In genomic region chr17:21001111-21001812, GRCh38 we compare ENCODE assay signal across 10 cellular contexts. TPM values are rescaled to one million over a fixed set of nuclear protein-coding genes. Genes with fewer than 3 reads are reported as not detected.
DNase-seq lines count a peak whose midpoint lies in the region; ATAC-seq lines count a peak whose summit lies in the region.
"Had no signal": no experiment of that assay in that cellular context is flagged by ENCODE, and none has a peak within 500 bp of the region (broad histone marks: within the 10 kb centered on the region; RNA-seq: fewer than 3 reads in every experiment).

No MANE protein-coding gene starts in this region.

- H3K9ac ChIP-seq in mesenchymal stem cell (ENCODE audit: low read length) = peak overlapping the region; percentile 23
- H3K9ac ChIP-seq: parathyroid adenoma had no signal

- WGBS in mesenchymal stem cell = 87% methylated on average over 6 of the region's 7 CpGs

- H3K27me3 Mint-ChIP-seq in activated naive CD4-positive, alpha-beta T cell treated with anti-CD3 and anti-CD28 coated beads, Interleukin-2, amount 50 U/mL, for 24 hours = no peaks in the 10 kb centered on the region
- no peaks in the 10 kb centered on the region for H3K27me3 Mint-ChIP-seq in activated naive CD8-positive, alpha-beta T cell treated with anti-CD3 and anti-CD28 coated beads for 36 hours

- peaks cover 12% of the 10 kb centered on the region for H3K36me3 Mint-ChIP-seq in activated naive CD4-positive, alpha-beta T cell treated with anti-CD3 and anti-CD28 coated beads, Interleukin-2, amount 50 U/mL, for 24 hours
- H3K36me3 Mint-ChIP-seq in activated naive CD8-positive, alpha-beta T cell treated with anti-CD3 and anti-CD28 coated beads for 36 hours = peaks cover 24% of the 10 kb centered on the region

- H3K36me3 ChIP-seq in mesenchymal stem cell (ENCODE audit: control insufficient read depth in 1 of 2, insufficient read depth in 2 of 2, low read depth in 1 of 2, low read length in 2 of 2) = peaks cover 80 to 82% of the 10 kb centered on the region in 2 experiments

- no peak overlapping the region for H3K4me3 ChIP-seq in mesenchymal stem cell (ENCODE audit: insufficient read depth in 1 of 2, low read depth in 1 of 2, low read length in 2 of 2)
- H3K4me3 ChIP-seq: SJSA1 had no signal

- no peak overlapping the region for H2AK5ac ChIP-seq in mesenchymal stem cell (ENCODE audit: low read length, severe bottlenecking)

- peaks cover 27% of the 10 kb centered on the region for H3K79me1 ChIP-seq in mesenchymal stem cell (replicated peaks; ENCODE audit: low read length, poor library complexity, severe bottlenecking)

- H2BK120ac ChIP-seq in mesenchymal stem cell (ENCODE audit: low read depth, low read length) = no peak overlapping the region

- no peak overlapping the region for H3K4ac ChIP-seq in mesenchymal stem cell (ENCODE audit: low read depth in 1 of 2, low read length in 2 of 2)

- H3K4me1 Mint-ChIP-seq in activated naive CD4-positive, alpha-beta T cell treated with anti-CD3 and anti-CD28 coated beads, Interleukin-2, amount 50 U/mL, for 24 hours = peaks cover 41% of the 10 kb centered on the region
- peaks cover 30% of the 10 kb centered on the region for H3K4me1 Mint-ChIP-seq in activated naive CD8-positive, alpha-beta T cell treated with anti-CD3 and anti-CD28 coated beads for 36 hours

- no peaks in the 10 kb centered on the region for H3K9me3 Mint-ChIP-seq in activated naive CD4-positive, alpha-beta T cell treated with anti-CD3 and anti-CD28 coated beads, Interleukin-2, amount 50 U/mL, for 24 hours
- no peaks in the 10 kb centered on the region for H3K9me3 Mint-ChIP-seq in activated naive CD8-positive, alpha-beta T cell treated with anti-CD3 and anti-CD28 coated beads for 36 hours

- no peak overlapping the region for H4K8ac ChIP-seq in mesenchymal stem cell (ENCODE audit: low read length)

- H2BK5ac ChIP-seq in mesenchymal stem cell (ENCODE audit: low read depth, low read length, poor library complexity, severe bottlenecking) = no peak overlapping the region

- H2BK15ac ChIP-seq in mesenchymal stem cell (ENCODE audit: low read depth, poor library complexity, severe bottlenecking) = no peak overlapping the region

- no peak overlapping the region for H3K18ac ChIP-seq in mesenchymal stem cell (ENCODE audit: low read depth in 1 of 2, low read length in 2 of 2)

- ATAC-seq in HG02610 (IDR thresholded peaks at IDR 0.05; ENCODE audit: unreplicated experiment) = no peak

- H3K4me3 Mint-ChIP-seq in activated naive CD4-positive, alpha-beta T cell treated with anti-CD3 and anti-CD28 coated beads, Interleukin-2, amount 50 U/mL, for 24 hours = peak overlapping the region; percentile 1
- H3K4me3 Mint-ChIP-seq in activated naive CD8-positive, alpha-beta T cell treated with anti-CD3 and anti-CD28 coated beads for 36 hours = no peak overlapping the region

- no peak overlapping the region for H2BK12ac ChIP-seq in mesenchymal stem cell (ENCODE audit: low read length in 2 of 2)

- peaks cover 18% of the 10 kb centered on the region for H3K4me1 ChIP-seq in mesenchymal stem cell (ENCODE audit: control insufficient read depth, insufficient read depth, low read depth, low read length)

- H3K9me3 ChIP-seq in mesenchymal stem cell (ENCODE audit: control insufficient read depth, low read length) = no peaks in the 10 kb centered on the region
- H3K9me3 ChIP-seq: SJSA1 had no signal

- H3K4me2 ChIP-seq in mesenchymal stem cell (ENCODE audit: low read length, poor library complexity, severe bottlenecking) = no peak overlapping the region

- H3K27ac ChIP-seq in mesenchymal stem cell (ENCODE audit: low read length, poor library complexity, severe bottlenecking) (no peak overlapping the region), substantia nigra (ENCODE audit: low read depth, low read length, poor library complexity, severe bottlenecking) (peak overlapping the region; percentile 98)
- H3K27ac ChIP-seq: SJSA1 had no signal

- no peak overlapping the region for H2AFZ ChIP-seq in mesenchymal stem cell (ENCODE audit: low read depth, low read length)
- H2AFZ ChIP-seq: parathyroid adenoma had no signal

- H3K23ac ChIP-seq in mesenchymal stem cell (ENCODE audit: low read length in 2 of 2) = no peak overlapping the region

- H3K27ac Mint-ChIP-seq in activated naive CD4-positive, alpha-beta T cell treated with anti-CD3 and anti-CD28 coated beads, Interleukin-2, amount 50 U/mL, for 24 hours = peak overlapping the region; percentile 57
- peak overlapping the region; percentile 44 for H3K27ac Mint-ChIP-seq in activated naive CD8-positive, alpha-beta T cell treated with anti-CD3 and anti-CD28 coated beads for 36 hours

- DNase-seq in activated naive CD4-positive, alpha-beta T cell treated with Interleukin-2 at 50 U/mL for 16 hours = no peak
- DNase-seq in activated naive CD8-positive, alpha-beta T cell treated with anti-CD3 and anti-CD28 coated beads for 36 hours = no peak
- peak; percentile 35 for DNase-seq in mesenchymal stem cell
- peak in 16 of 49 donors; percentile 14 to 62 (median 31) for DNase-seq in substantia nigra (lab: John Stamatoyannopoulos, UW)
- DNase-seq in AG08396 (ENCODE audit: low spot score) = no peak
- no peak for DNase-seq in NOMO-1 treated with DMSO at 0.1 percent for 48 hours (lab: John Stamatoyannopoulos, UW; ENCODE audit: unreplicated experiment)

- H3K27me3 ChIP-seq in mesenchymal stem cell (ENCODE audit: control insufficient read depth in 1 of 2, insufficient read depth in 1 of 2, low read length in 2 of 2) = no peaks in the 10 kb centered on the region
- H3K27me3 ChIP-seq: SJSA1 had no signal

- H3K14ac ChIP-seq in mesenchymal stem cell (ENCODE audit: low read length in 2 of 2) = no peak overlapping the region

- H4K91ac ChIP-seq in mesenchymal stem cell (ENCODE audit: low read length) = no peak overlapping the region

RNA-seq across cellular contexts. Expression of gene USP22, which starts 41.5 kb away (rescaled TPM):
- total RNA-seq in activated naive CD8-positive, alpha-beta T cell treated with anti-CD3 and anti-CD28 coated beads for 36 hours = 100 to 1,000 TPM; 178 to 183 TPM
- 105 TPM for polyA plus RNA-seq in mesenchymal stem cell (2013, experiment 1 of 2)
- polyA plus RNA-seq in mesenchymal stem cell (2013, experiment 2 of 2) = 108 TPM
